Comparison of ENCODE assay signal across 1 cellular context in the genomic region with DNA sequence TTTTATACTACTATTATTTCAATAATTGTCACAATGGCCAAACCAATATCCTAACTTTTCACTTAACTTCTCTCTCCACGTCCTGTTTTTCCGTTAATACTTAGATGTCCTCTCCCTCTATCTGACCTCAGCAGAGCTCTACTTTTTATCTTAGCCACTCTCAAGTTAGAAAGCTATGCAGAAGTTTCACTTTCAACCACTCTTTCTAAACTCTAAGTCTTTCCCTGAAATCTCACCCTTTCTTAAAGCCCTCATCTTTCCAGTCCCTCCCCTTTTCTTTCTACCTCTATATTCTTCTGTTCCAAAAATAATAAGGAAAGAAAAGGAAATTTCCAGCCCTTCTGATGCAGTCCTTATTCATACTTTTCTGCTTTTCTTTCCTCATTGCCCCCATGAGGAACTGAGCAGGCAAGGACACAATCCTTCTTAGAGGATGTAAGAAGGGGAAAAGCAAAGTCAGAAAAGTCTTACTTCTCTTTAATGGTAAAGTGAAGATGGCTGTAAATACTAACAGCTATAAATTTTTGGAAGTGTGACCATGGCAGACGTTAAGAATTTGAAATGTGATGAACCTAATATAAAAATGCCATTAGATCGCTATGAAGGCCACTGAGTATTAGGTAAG.
TF ChIP-seq lines count a peak whose summit lies in the region.

No MANE protein-coding gene starts in this region.

TF ChIP-seq in IMR-90, 13 proteins besides CTCF, POLR2A, EP300 and RAD21 (continued from another document):
- TF ChIP-seq CHD1 (IDR thresholded peaks at IDR 0.05; ENCODE audit: low read depth, low read length) (no peak), FOS (IDR thresholded peaks at IDR 0.05; ENCODE audit: low read depth, low read length) (no peak), BHLHE40 (IDR thresholded peaks at IDR 0.05; ENCODE audit: low read depth, low read length) (no peak), RFX5 (IDR thresholded peaks at IDR 0.05; ENCODE audit: low read depth, low read length) (no peak), NFE2L2 (IDR thresholded peaks at IDR 0.05; ENCODE audit: low read depth, low read length) (no peak), CEBPB (IDR thresholded peaks at IDR 0.05; ENCODE audit: low read depth, low read length) (no peak), MXI1 (IDR thresholded peaks at IDR 0.05; ENCODE audit: borderline replicate concordance, low read depth, low read length) (no peak), MAZ (IDR thresholded peaks at IDR 0.05; ENCODE audit: borderline replicate concordance, low read depth, low read length) (no peak), RCOR1 (IDR thresholded peaks at IDR 0.05; ENCODE audit: insufficient replicate concordance, low read length) (no peak)
- TF ChIP-seq, protein P1, sequence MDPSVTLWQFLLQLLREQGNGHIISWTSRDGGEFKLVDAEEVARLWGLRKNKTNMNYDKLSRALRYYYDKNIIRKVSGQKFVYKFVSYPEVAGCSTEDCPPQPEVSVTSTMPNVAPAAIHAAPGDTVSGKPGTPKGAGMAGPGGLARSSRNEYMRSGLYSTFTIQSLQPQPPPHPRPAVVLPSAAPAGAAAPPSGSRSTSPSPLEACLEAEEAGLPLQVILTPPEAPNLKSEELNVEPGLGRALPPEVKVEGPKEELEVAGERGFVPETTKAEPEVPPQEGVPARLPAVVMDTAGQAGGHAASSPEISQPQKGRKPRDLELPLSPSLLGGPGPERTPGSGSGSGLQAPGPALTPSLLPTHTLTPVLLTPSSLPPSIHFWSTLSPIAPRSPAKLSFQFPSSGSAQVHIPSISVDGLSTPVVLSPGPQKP (IDR thresholded peaks at IDR 0.05; ENCODE audit: borderline replicate concordance, low read depth, low read length), result no peak
TF ChIP-seq in IMR-90: peak in this region for 0.
